ENCODE assay signal across 15 cellular contexts in genomic region chr2:20491739-20492531, GRCh38. TPM values are rescaled to one million over a fixed set of nuclear protein-coding genes. Genes with fewer than 3 reads are reported as not detected.
DNase-seq lines count a peak whose midpoint lies in the region; ATAC-seq and TF ChIP-seq lines count a peak whose summit lies in the region.
"Had no signal": no experiment of that assay in that cellular context is flagged by ENCODE, and none has a peak within 500 bp of the region (broad histone marks: within the 10 kb centered on the region; RNA-seq: fewer than 3 reads in every experiment).

No MANE protein-coding gene starts in this region.

- no peak overlapping the region for H3K4me3 ChIP-seq in right atrium auricular region
- no peak overlapping the region for H3K4me3 ChIP-seq in mesendoderm (ENCODE audit: low read length)
- H3K4me3 ChIP-seq: skin epidermis had no signal

- peak; percentile 57 for ATAC-seq in Right ventricle myocardium superior (ENCODE audit: poor library complexity)
- no peak for ATAC-seq in HG02588 (IDR thresholded peaks at IDR 0.05; ENCODE audit: unreplicated experiment)

- no peak overlapping the region for H2AK5ac ChIP-seq in mesendoderm (ENCODE audit: low read length)

- H3K27me3 ChIP-seq in right atrium auricular region (no peaks in the 10 kb centered on the region), mesendoderm (ENCODE audit: insufficient read depth, low read length, poor library complexity) (no peaks in the 10 kb centered on the region)

- no peak overlapping the region for H3K23ac ChIP-seq in mesendoderm (ENCODE audit: low read length)

- H3K56ac ChIP-seq in mesendoderm (ENCODE audit: low read length), result no peak overlapping the region

- H2BK15ac ChIP-seq in mesendoderm (replicated peaks; ENCODE audit: low read depth), result no peak overlapping the region

- H3K4me1 ChIP-seq in right atrium auricular region, result peaks cover 0 to 22% of the 10 kb centered on the region in 2 donors
- peaks cover 9% of the 10 kb centered on the region for H3K4me1 ChIP-seq in mesendoderm (ENCODE audit: control insufficient read depth, low read depth, low read length)

- no peak overlapping the region for H2BK5ac ChIP-seq in mesendoderm (ENCODE audit: low read length)

- no peak for TF ChIP-seq CTCF in right atrium auricular region (IDR thresholded peaks at IDR 0.05)
- TF ChIP-seq CTCF in nephron (IDR thresholded peaks at IDR 0.05; ENCODE audit: unreplicated experiment in 3 of 3), result no peak

- no peak overlapping the region for H3K18ac ChIP-seq in mesendoderm (ENCODE audit: low read length)

- no CpG with 5 or more reads among the region's 15 CpGs for WGBS in mesendoderm (ENCODE audit: extremely low coverage, insufficient coverage, low lambda C conversion rate)

- no peaks in the 10 kb centered on the region for H3K79me2 ChIP-seq in mesendoderm (ENCODE audit: control insufficient read depth, insufficient read depth, low read length)

- H4K8ac ChIP-seq in mesendoderm (ENCODE audit: low read depth, low read length), result no peak overlapping the region

- peaks cover 57% of the 10 kb centered on the region for H3K4me1 Mint-ChIP-seq in nephron
- H3K4me1 Mint-ChIP-seq: central memory CD8-positive, alpha-beta T cell; naive B cell had no signal

- no peak overlapping the region for H3K4me3 Mint-ChIP-seq in nephron
- H3K4me3 Mint-ChIP-seq: central memory CD8-positive, alpha-beta T cell; naive B cell had no signal

- H3K36me3 ChIP-seq in right atrium auricular region (no peaks in the 10 kb centered on the region), mesendoderm (ENCODE audit: control insufficient read depth, insufficient read depth, low read length) (no peaks in the 10 kb centered on the region)

- H3K4ac ChIP-seq in mesendoderm (ENCODE audit: low read depth, low read length), result no peak overlapping the region

- intact Hi-C loops in Right ventricle myocardium superior (cut with DNase I), result no loop called here

- no peaks in the 10 kb centered on the region for H3K9me3 Mint-ChIP-seq in nephron
- H3K9me3 Mint-ChIP-seq: central memory CD8-positive, alpha-beta T cell; naive B cell had no signal

- H3K9ac ChIP-seq in mesendoderm (ENCODE audit: low read length), result no peak overlapping the region

- DNase-seq in Right ventricle myocardium superior, result peak; percentile 62
- DNase-seq in right atrium auricular region (ENCODE audit: low spot score), result no peak
- peak; percentile 55 for DNase-seq in globus pallidus (ENCODE audit: low spot score)
- DNase-seq in mesendoderm, result no peak
- DNase-seq in dermis blood vessel endothelial cell, result no peak
- no peak for DNase-seq in NCI-H1694 (lab: John Stamatoyannopoulos, UW)
- DNase-seq: activated naive CD4-positive, alpha-beta T cell treated with anti-CD3 and anti-CD28 coated beads, Interleukin-2, amount 50 U/mL, for 16 hours; erythroblast; naive B cell; NCI-H1436; NCI-H524 treated with DMSO at 0.1 percent for 48 hours had no signal

- H3K36me3 Mint-ChIP-seq in nephron (ENCODE audit: low read depth), result no peaks in the 10 kb centered on the region
- H3K36me3 Mint-ChIP-seq: naive B cell had no signal

- H2BK120ac ChIP-seq in mesendoderm (ENCODE audit: low read depth, low read length), result no peak overlapping the region

- peaks cover 18% of the 10 kb centered on the region for H3K27me3 Mint-ChIP-seq in nephron (ENCODE audit: low read depth)

- peak overlapping the region; percentile 21 to 76 (median 55) for H3K27ac Mint-ChIP-seq in nephron

- H4K5ac ChIP-seq in mesendoderm (ENCODE audit: low read length), result no peak overlapping the region

- H3K27ac ChIP-seq in right atrium auricular region, result no peak overlapping the region
- no peak overlapping the region for H3K27ac ChIP-seq in mesendoderm (ENCODE audit: low read depth, low read length)

- no peaks in the 10 kb centered on the region for H3K79me1 ChIP-seq in mesendoderm (ENCODE audit: low read length)

- H3K9me3 ChIP-seq in right atrium auricular region, result no peaks in the 10 kb centered on the region

- no peak overlapping the region for H3K4me2 ChIP-seq in mesendoderm (ENCODE audit: low read length)

RNA-seq across cellular contexts. Expression of gene RHOB, which starts 45.1 kb away (rescaled TPM):
- 199 TPM for total RNA-seq in Right ventricle myocardium superior
- 100 to 1,000 TPM; 471 to 664 TPM for total RNA-seq in right atrium auricular region
- 109 TPM for polyA plus RNA-seq in mesendoderm (2013, experiment 1 of 2)
- polyA plus RNA-seq in mesendoderm (2013, experiment 2 of 2), result 109 TPM
- 991 and 2,158 TPM in 2 replicates for total RNA-seq in dermis blood vessel endothelial cell

Comparison
In these comparisons a context has a peak if more than half of its experiments do, and no peak if none do; other contexts are left out.
1. DNase-seq: peak in Right ventricle myocardium superior (single experiment) and globus pallidus (single experiment); none in right atrium auricular region (single experiment), mesendoderm (single experiment), dermis blood vessel endothelial cell (single experiment) and NCI-H1694 (single experiment).